28 cellular contexts compared by ENCODE assay signal in genomic region chr20:8749986-8750385, GRCh38.
DNase-seq lines count a peak whose midpoint lies in the region; ATAC-seq, FAIRE-seq and TF ChIP-seq lines count a peak whose summit lies in the region.
"Had no signal": no experiment of that assay in that cellular context is flagged by ENCODE, and none has a peak within 500 bp of the region (broad histone marks: within the 10 kb centered on the region; RNA-seq: fewer than 3 reads in every experiment).

No MANE protein-coding gene starts in this region.

- in situ Hi-C loops in brain microvascular endothelial cell (cut with HindIII; ENCODE audit: low pct_ligation_motif_present, low sequenced_read_pairs) = loop anchor here (25.0 kb wide), 1 partner anchor 612 kb away; no protein-coding TSS in a partner anchor

- H3K4me1 Mint-ChIP-seq in HFFc6 (ENCODE audit: low read depth) = peaks cover 54% of the 10 kb centered on the region
- H3K4me1 Mint-ChIP-seq: natural killer cell had no signal

- no peaks in the 10 kb centered on the region for H3K27me3 Mint-ChIP-seq in HFFc6 (ENCODE audit: insufficient read depth)
- H3K27me3 Mint-ChIP-seq: effector memory CD8-positive, alpha-beta T cell had no signal

- H3K4me3 ChIP-seq in AG10803 (ENCODE audit: low read length) = no peak overlapping the region
- no peak overlapping the region for H3K4me3 ChIP-seq in brain microvascular endothelial cell (ENCODE audit: low read depth, low read length)
- H3K4me3 ChIP-seq in foreskin fibroblast (ENCODE audit: low read depth in 1 of 2, low read length in 2 of 2) = no peak overlapping the region
- H3K4me3 ChIP-seq: BLaER1 treated with 17β-estradiol and CSF1 and Interleukin-3, amounts not matched to agents 10 nM and 100 nM; colonic mucosa had no signal

- no peaks in the 10 kb centered on the region for H3K36me3 ChIP-seq in brain microvascular endothelial cell (replicated peaks)
- H3K36me3 ChIP-seq: colonic mucosa had no signal

- DNase-seq in AG10803 (ENCODE audit: low read depth) (peak; percentile 67), HFFc6 (peak; percentile 53), brain microvascular endothelial cell (peak; percentile 41), foreskin fibroblast (peak; percentile 78 to 85), frontal cortex (ENCODE audit: low spot score in 2 of 2) (no peak)
- DNase-seq: activated CD4-positive, alpha-beta T cell treated with anti-CD3 and anti-CD28 coated beads, Interleukin-2, amount 50 U/mL, for 4 hours; activated naive CD4-positive, alpha-beta T cell treated with Interleukin-2 at 50 U/mL for 16 hours; colonic mucosa; COR-L47; DND-41; effector memory CD8-positive, alpha-beta T cell; GOT3; islet precursor cell; natural killer cell; NCI-H1105 treated with DMSO at 0.1 percent for 48 hours; NCI-H2029 treated with DMSO at 0.1 percent for 48 hours; NCI-H226; NCI-H69; retina; SIG-M5; stimulated activated CD4-positive, alpha-beta T cell treated with anti-CD3 and anti-CD28 coated beads, Interleukin-2, amount 100 ng/mL, for 24 hours; trophoblast cell had no signal

- no peak for TF ChIP-seq CTCF in AG10803 (conservative IDR thresholded peaks at IDR 0.05; ENCODE audit: low read length)
- no peak for TF ChIP-seq CTCF in HFFc6 (IDR thresholded peaks at IDR 0.05)
- no peak for TF ChIP-seq CTCF in brain microvascular endothelial cell (IDR thresholded peaks at IDR 0.05; ENCODE audit: low read depth, low read length, missing control alignments)
- TF ChIP-seq CTCF in foreskin fibroblast (IDR thresholded peaks at IDR 0.05; ENCODE audit: low read depth, low read length) = no peak

- ATAC-seq in HG03469 (IDR thresholded peaks at IDR 0.05; ENCODE audit: unreplicated experiment) (no peak), GM19324 (IDR thresholded peaks at IDR 0.05; ENCODE audit: low FRiP score, unreplicated experiment) (no peak), HG02588 (IDR thresholded peaks at IDR 0.05; ENCODE audit: unreplicated experiment) (no peak)
- ATAC-seq: effector memory CD8-positive, alpha-beta T cell; natural killer cell; Panc1 had no signal

- no peaks in the 10 kb centered on the region for H3K9me3 Mint-ChIP-seq in HFFc6
- H3K9me3 Mint-ChIP-seq: effector memory CD8-positive, alpha-beta T cell; natural killer cell had no signal

- no peak overlapping the region for H3K4me3 Mint-ChIP-seq in HFFc6
- H3K4me3 Mint-ChIP-seq: effector memory CD8-positive, alpha-beta T cell; natural killer cell had no signal

- H3K27ac Mint-ChIP-seq in HFFc6 = peak overlapping the region; percentile 33; the same call in 1 of the 2 replicates
- H3K27ac Mint-ChIP-seq: effector memory CD8-positive, alpha-beta T cell; natural killer cell had no signal

- H3K36me3 Mint-ChIP-seq in HFFc6 (ENCODE audit: low read depth) = peaks cover 4% of the 10 kb centered on the region; the same call in 1 of the 2 replicates
- H3K36me3 Mint-ChIP-seq: natural killer cell had no signal

- no peak for FAIRE-seq in frontal cortex (lab: Jason Lieb, UNC)
- FAIRE-seq: GM12892 had no signal

- H3K27me3 ChIP-seq in brain microvascular endothelial cell (replicated peaks) = no peaks in the 10 kb centered on the region
- H3K27me3 ChIP-seq: BLaER1 treated with 17β-estradiol and CSF1 and Interleukin-3, amounts not matched to agents 10 nM and 100 nM; colonic mucosa had no signal

- H3K27ac ChIP-seq in brain microvascular endothelial cell = no peak overlapping the region
- H3K27ac ChIP-seq: BLaER1 treated with 17β-estradiol and CSF1 and Interleukin-3, amounts not matched to agents 10 nM and 100 nM; colonic mucosa had no signal

Comparison
In these comparisons a context has a peak if more than half of its experiments do, and no peak if none do; other contexts are left out.
1. DNase-seq: peak in AG10803 (single experiment), HFFc6 (single experiment), brain microvascular endothelial cell (single experiment) and foreskin fibroblast (2 of 2); none in frontal cortex (0 of 2).